19 cellular contexts compared by ENCODE assay signal in genomic region chr3:193342551-193342950, GRCh38. TPM values are rescaled to one million over a fixed set of nuclear protein-coding genes. Genes with fewer than 3 reads are reported as not detected.
DNase-seq lines count a peak whose midpoint lies in the region; ATAC-seq, FAIRE-seq and TF ChIP-seq lines count a peak whose summit lies in the region.
"Had no signal": no experiment of that assay in that cellular context is flagged by ENCODE, and none has a peak within 500 bp of the region (broad histone marks: within the 10 kb centered on the region; RNA-seq: fewer than 3 reads in every experiment).

No MANE protein-coding gene starts in this region.

- no peaks in the 10 kb centered on the region for H3K9me3 Mint-ChIP-seq in natural killer cell treated with Interleukin-12 subunit alpha and Interleukin-12 subunit beta and Interleukin-15 and Interleukin-18, amount 100 ng/mL, for 72 hours
- H3K9me3 Mint-ChIP-seq: CD4-positive, alpha-beta T cell had no signal

- no peaks in the 10 kb centered on the region for H3F3A ChIP-seq in neural cell (ENCODE audit: insufficient read depth, low read length, poor library complexity, severe bottlenecking)

- no peak for TF ChIP-seq EP300 in neural cell (conservative IDR thresholded peaks at IDR 0.05; ENCODE audit: poor library complexity, severe bottlenecking)

- H3K27ac Mint-ChIP-seq in natural killer cell treated with Interleukin-12 subunit alpha and Interleukin-12 subunit beta and Interleukin-15 and Interleukin-18, amount 100 ng/mL, for 72 hours, result no peak overlapping the region
- H3K27ac Mint-ChIP-seq: CD4-positive, alpha-beta T cell had no signal

- no peaks in the 10 kb centered on the region for H3K9me2 ChIP-seq in neural cell (ENCODE audit: insufficient read depth, low read length)

- H2AFZ ChIP-seq in neural cell (ENCODE audit: low read depth, low read length), result no peak overlapping the region
- H2AFZ ChIP-seq: GM23248, PC-9 had no signal

- no peak overlapping the region for H3K9ac ChIP-seq in neural cell (ENCODE audit: low read length)
- H3K9ac ChIP-seq: GM23248 had no signal

- H3K79me2 ChIP-seq in neural cell (replicated peaks; ENCODE audit: insufficient read depth, low read length), result no peaks in the 10 kb centered on the region

- no peaks in the 10 kb centered on the region for H4K20me1 ChIP-seq in neural cell (ENCODE audit: insufficient read depth)

- no peaks in the 10 kb centered on the region for H3K36me3 ChIP-seq in neural cell (ENCODE audit: insufficient read depth, low read length)
- H3K36me3 ChIP-seq: BE2C had no signal

- TF ChIP-seq POLR2A in H54 (IDR thresholded peaks at IDR 0.05; ENCODE audit: low read depth, low read length), result no peak

- no peak for TF ChIP-seq CTCF in neural cell (IDR thresholded peaks at IDR 0.05; ENCODE audit: poor library complexity, severe bottlenecking)
- no peak for TF ChIP-seq CTCF in omental fat pad (IDR thresholded peaks at IDR 0.05)

- no peaks in the 10 kb centered on the region for H3K4me1 Mint-ChIP-seq in natural killer cell treated with Interleukin-12 subunit alpha and Interleukin-12 subunit beta and Interleukin-15 and Interleukin-18, amount 100 ng/mL, for 72 hours (ENCODE audit: low read depth in 2 of 2)

- H3K27ac ChIP-seq in neural cell (ENCODE audit: low read length), result no peak overlapping the region
- H3K27ac ChIP-seq: GM23248, PC-9 had no signal

- H3K4me3 ChIP-seq in neural cell (ENCODE audit: low read length), result no peak overlapping the region
- H3K4me3 ChIP-seq: GM23248, PC-9 had no signal

- peak overlapping the region; percentile 17 for H3K4me2 ChIP-seq in neural cell (ENCODE audit: low read length)
- H3K4me2 ChIP-seq: PC-9 had no signal

- H3K36me3 Mint-ChIP-seq in natural killer cell treated with Interleukin-12 subunit alpha and Interleukin-12 subunit beta and Interleukin-15 and Interleukin-18, amount 100 ng/mL, for 72 hours, result no peaks in the 10 kb centered on the region

- no peak for ATAC-seq in natural killer cell treated with Interleukin-12 subunit alpha and Interleukin-12 subunit beta and Interleukin-15 and Interleukin-18, amount 100 ng/mL, for 72 hours
- ATAC-seq in HG02973 (IDR thresholded peaks at IDR 0.05; ENCODE audit: unreplicated experiment) (no peak), omental fat pad (ENCODE audit: low FRiP score) (no peak)

- no peak overlapping the region for H3K4me3 Mint-ChIP-seq in natural killer cell treated with Interleukin-12 subunit alpha and Interleukin-12 subunit beta and Interleukin-15 and Interleukin-18, amount 100 ng/mL, for 72 hours
- H3K4me3 Mint-ChIP-seq: CD4-positive, alpha-beta T cell had no signal

- H3K27me3 ChIP-seq in neural cell (ENCODE audit: insufficient read depth, low read depth, low read length), result no peaks in the 10 kb centered on the region

- H3K9me3 ChIP-seq in neural cell (ENCODE audit: low read length), result no peaks in the 10 kb centered on the region
- H3K9me3 ChIP-seq: BE2C had no signal

- H3K27me3 Mint-ChIP-seq in natural killer cell treated with Interleukin-12 subunit alpha and Interleukin-12 subunit beta and Interleukin-15 and Interleukin-18, amount 100 ng/mL, for 72 hours, result peaks cover 5% of the 10 kb centered on the region in 2 donors

- no peak for TF ChIP-seq RAD21 in neural cell (conservative IDR thresholded peaks at IDR 0.05)

- FAIRE-seq in H54 (lab: Jason Lieb, UNC), result peak; percentile 36
- FAIRE-seq: G401.6, GM18507 had no signal

- DNase-seq in H54 (ENCODE audit: insufficient read length, low spot score), result no peak
- DNase-seq in NCI-H526 treated with DMSO at 0.1 percent for 48 hours (lab: John Stamatoyannopoulos, UW), result peak; percentile 84
- peak; percentile 40 for DNase-seq in globus pallidus (ENCODE audit: low spot score)
- DNase-seq in natural killer cell treated with Interleukin-12 subunit alpha and Interleukin-12 subunit beta and Interleukin-15 and Interleukin-18, amount 100 ng/mL, for 72 hours (ENCODE audit: low spot score), result no peak
- no peak for DNase-seq in omental fat pad (ENCODE audit: low spot score)
- DNase-seq: BE2C; CD4-positive, alpha-beta T cell; DMS79 treated with DMSO at 0.1 percent for 48 hours; GM23248; KBM-7; MV-4-11; NCI-H1436; NCI-H2029; NCI-H345; PC-9 had no signal

TF ChIP-seq in neural cell, 6 proteins besides CTCF, POLR2A, EP300 and RAD21:
- TF ChIP-seq SMC3 (conservative IDR thresholded peaks at IDR 0.05; ENCODE audit: poor library complexity) (no peak), REST (IDR thresholded peaks at IDR 0.05; ENCODE audit: borderline replicate concordance) (peak; percentile 29), MXI1 (conservative IDR thresholded peaks at IDR 0.05; ENCODE audit: poor library complexity, severe bottlenecking) (no peak)

RNA-seq across cellular contexts. Expression of gene ATP13A5, which starts 36.0 kb away (rescaled TPM):
- polyA plus RNA-seq in neural cell, result 0.28 TPM in 1 of 2 replicates, not detected in the other
- polyA minus RNA-seq in neural cell, result not detected in 2 replicates
- not detected for total RNA-seq in natural killer cell treated with Interleukin-12 subunit alpha and Interleukin-12 subunit beta and Interleukin-15 and Interleukin-18, amount 100 ng/mL, for 72 hours
- total RNA-seq in omental fat pad, result not detected
- total RNA-seq: CD4-positive, alpha-beta T cell; GM23248; PC-9 had no signal
- polyA plus RNA-seq: GM23248 had no signal

Comparison
In these comparisons a context has a peak if more than half of its experiments do, and no peak if none do; other contexts are left out.
1. DNase-seq: peak in NCI-H526 treated with DMSO at 0.1 percent for 48 hours (single experiment) and globus pallidus (single experiment); none in H54 (single experiment), natural killer cell treated with Interleukin-12 subunit alpha and Interleukin-12 subunit beta and Interleukin-15 and Interleukin-18, amount 100 ng/mL, for 72 hours (single experiment) and omental fat pad (single experiment).